ENCODE assay signal across 8 cellular contexts in genomic region chr11:9506489-9507343, GRCh38. TPM values are rescaled to one million over a fixed set of nuclear protein-coding genes. Genes with fewer than 3 reads are reported as not detected.
DNase-seq lines count a peak whose midpoint lies in the region; ATAC-seq and TF ChIP-seq lines count a peak whose summit lies in the region.

No MANE protein-coding gene starts in this region.

- H3K36me3 Mint-ChIP-seq in neural crest cell (ENCODE audit: low read depth): peaks cover 3% of the 10 kb centered on the region

- DNase-seq in GM10266 (ENCODE audit: extremely low spot score) (peak; percentile 66), KG1 (lab: John Stamatoyannopoulos, UW) (peak; percentile 78), Peyer's patch (peak; percentile 56 to 91 (median 73)), fibroblast of peridontal ligament (ENCODE audit: extremely low read depth) (peak; percentile 89), neural crest cell (ENCODE audit: low read depth, low spot score) (peak; percentile 79), stromal cell of bone marrow (ENCODE audit: low read depth) (peak; percentile 63)
- peak; percentile 79 for DNase-seq in activated T-cell treated with anti-CD3 and anti-CD28 coated beads, Interleukin-2, amount 50 U/mL, for 48 hours

- H3K27me3 ChIP-seq in Peyer's patch: no peaks in the 10 kb centered on the region

- TF ChIP-seq POLR2A in Peyer's patch (IDR thresholded peaks at IDR 0.05): no peak

- H3K4me3 ChIP-seq in Peyer's patch: no peak overlapping the region

- H3K27ac ChIP-seq in Peyer's patch: no peak overlapping the region

- no peak for ATAC-seq in GM18873 (IDR thresholded peaks at IDR 0.05; ENCODE audit: low FRiP score, unreplicated experiment)

- H3K4me1 ChIP-seq in Peyer's patch: peaks cover 0 to 7% (median 2%) of the 10 kb centered on the region in 4 donors

- peaks cover 0 to 21% (median 0%) of the 10 kb centered on the region in 3 donors for H3K36me3 ChIP-seq in Peyer's patch

- H3K4me1 Mint-ChIP-seq in neural crest cell: no peaks in the 10 kb centered on the region

- TF ChIP-seq CTCF in GM10266 (IDR thresholded peaks at IDR 0.05; ENCODE audit: control insufficient read depth, insufficient read depth, low read depth, missing control alignments) (peak; percentile 91), Peyer's patch (IDR thresholded peaks at IDR 0.05) (peak; percentile 80 to 93 (median 89)), neural crest cell (conservative IDR thresholded peaks at IDR 0.05) (peak; percentile 96)

- no peaks in the 10 kb centered on the region for H3K9me3 ChIP-seq in Peyer's patch

- no peak overlapping the region for H3K27ac Mint-ChIP-seq in neural crest cell (ENCODE audit: unreplicated experiment)

- H3K9me3 Mint-ChIP-seq in neural crest cell: no peaks in the 10 kb centered on the region

- no peak overlapping the region for H3K4me3 Mint-ChIP-seq in neural crest cell

- no peaks in the 10 kb centered on the region for H3K27me3 Mint-ChIP-seq in neural crest cell (ENCODE audit: low read depth)

RNA-seq across cellular contexts. Expression of gene ZNF143, which starts 45.9 kb away (rescaled TPM):
- 10 to 100 TPM in 3 of 4 donors, 1 to 10 TPM in 1; 8.5 to 56.1 (median 35.7) TPM for total RNA-seq in Peyer's patch
- 35.0 and 39.1 TPM in 2 replicates for total RNA-seq in neural crest cell
